In the genomic region with DNA sequence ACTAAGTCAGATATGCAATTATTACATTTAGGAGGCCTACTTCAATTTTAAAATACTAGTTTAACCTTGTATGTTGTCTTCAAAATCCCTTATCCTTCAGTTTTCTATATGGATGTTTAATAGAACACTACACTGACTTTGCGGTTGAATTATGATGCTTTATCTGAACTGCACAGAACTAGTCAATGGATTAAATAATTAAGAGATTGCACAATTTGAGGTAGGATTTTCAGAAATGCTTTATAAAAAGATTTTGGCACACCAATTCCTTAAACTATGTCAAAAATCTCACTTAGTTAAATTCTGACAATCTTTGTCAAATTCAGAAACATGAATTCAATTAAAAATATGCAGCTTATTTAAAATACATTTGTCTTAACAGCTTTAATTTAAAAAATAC, we compare ENCODE assay signal across 12 cellular contexts. TPM values are rescaled to one million over a fixed set of nuclear protein-coding genes. Genes with fewer than 3 reads are reported as not detected.
DNase-seq lines count a peak whose midpoint lies in the region; TF ChIP-seq lines count a peak whose summit lies in the region.
"Had no signal": no experiment of that assay in that cellular context is flagged by ENCODE, and none has a peak within 500 bp of the region (broad histone marks: within the 10 kb centered on the region; RNA-seq: fewer than 3 reads in every experiment).

No MANE protein-coding gene starts in this region.

- H3K27me3 Mint-ChIP-seq in type B pancreatic cell = no peaks in the 10 kb centered on the region

- peaks cover 24% of the 10 kb centered on the region for H3K4me1 Mint-ChIP-seq in type B pancreatic cell (ENCODE audit: unreplicated experiment)

- H3K27ac Mint-ChIP-seq in type B pancreatic cell = peak overlapping the region; percentile 52

- H3K36me3 ChIP-seq in left ventricle myocardium inferior = peaks cover 13% of the 10 kb centered on the region
- H3K36me3 ChIP-seq in breast epithelium = peaks cover 7% of the 10 kb centered on the region
- H3K36me3 ChIP-seq in muscle layer of duodenum (ENCODE audit: control insufficient read depth in 1 of 2, insufficient read depth in 2 of 2, low read length in 2 of 2) = peaks cover 4 to 9% of the 10 kb centered on the region in 2 donors
- H3K36me3 ChIP-seq: prostate gland, thoracic aorta had no signal

- no peak for DNase-seq in left ventricle myocardium inferior
- no peak for DNase-seq in cardiac septum (ENCODE audit: low spot score)
- no peak for DNase-seq in breast epithelium (ENCODE audit: low spot score in 2 of 2)
- DNase-seq in type B pancreatic cell (ENCODE audit: extremely low spot score, unreplicated experiment) = no peak
- no peak for DNase-seq in NCI-H2171 (lab: John Stamatoyannopoulos, UW)
- DNase-seq in islet precursor cell = no peak
- DNase-seq in cortex of kidney (lab: John Stamatoyannopoulos, UW) = no peak
- DNase-seq: NCI-H446, RPMI8226 had no signal

- H3K4me3 ChIP-seq in left ventricle myocardium inferior = peak overlapping the region; percentile 50
- peak overlapping the region in 2 of 3 donors; percentile 33 to 51 for H3K4me3 ChIP-seq in breast epithelium
- H3K4me3 ChIP-seq in muscle layer of duodenum (ENCODE audit: low read depth in 1 of 2, low read length in 2 of 2) = peak overlapping the region in 1 of 2 donors; percentile 45
- H3K4me3 ChIP-seq: prostate gland had no signal

- H3K27me3 ChIP-seq in left ventricle myocardium inferior (ENCODE audit: low read depth) = no peaks in the 10 kb centered on the region
- H3K27me3 ChIP-seq in breast epithelium = no peaks in the 10 kb centered on the region
- no peaks in the 10 kb centered on the region for H3K27me3 ChIP-seq in muscle layer of duodenum (ENCODE audit: low read depth, low read length)

- H3K9me3 ChIP-seq in left ventricle myocardium inferior (replicated peaks) (no peaks in the 10 kb centered on the region), breast epithelium (no peaks in the 10 kb centered on the region), muscle layer of duodenum (ENCODE audit: control insufficient read depth in 1 of 2, low read length in 2 of 2) (no peaks in the 10 kb centered on the region)
- H3K9me3 ChIP-seq: prostate gland, thoracic aorta had no signal

- H3K4me1 ChIP-seq in left ventricle myocardium inferior (peaks cover 73% of the 10 kb centered on the region), breast epithelium (peaks cover 4 to 20% of the 10 kb centered on the region in 2 donors), muscle layer of duodenum (ENCODE audit: control insufficient read depth in 1 of 2, insufficient read depth in 2 of 2, low read length in 2 of 2) (peaks cover 7 to 29% of the 10 kb centered on the region in 2 donors)

- peaks cover under 1% of the 10 kb centered on the region for H3K36me3 Mint-ChIP-seq in type B pancreatic cell

- no peak for TF ChIP-seq POLR2A in breast epithelium (IDR thresholded peaks at IDR 0.05)

- intact Hi-C loops in left ventricle myocardium inferior (cut with micrococcal nuclease) = no loop called here
- intact Hi-C loops in cardiac septum (cut with DNase I) = no loop called here
- intact Hi-C loops in breast epithelium (cut with DNase I; ENCODE audit: low total_unique reads) = no loop called here

- TF ChIP-seq CTCF in left ventricle myocardium inferior (IDR thresholded peaks at IDR 0.05; ENCODE audit: borderline replicate concordance) (no peak), breast epithelium (IDR thresholded peaks at IDR 0.05) (no peak), type B pancreatic cell (conservative IDR thresholded peaks at IDR 0.05) (no peak)

- H3K4me3 Mint-ChIP-seq in type B pancreatic cell = peak overlapping the region; percentile 71

- no peaks in the 10 kb centered on the region for H3K9me3 Mint-ChIP-seq in type B pancreatic cell

- H3K27ac ChIP-seq in left ventricle myocardium inferior (replicated peaks) = peak overlapping the region; percentile 73
- H3K27ac ChIP-seq in breast epithelium = peak overlapping the region in 1 of 2 donors; percentile 82
- H3K27ac ChIP-seq in muscle layer of duodenum (ENCODE audit: low read length) = peak overlapping the region; percentile 70
- H3K27ac ChIP-seq: prostate gland had no signal

RNA-seq across cellular contexts. Expression of gene ATOSA, which starts 28.1 kb away (rescaled TPM):
- total RNA-seq in left ventricle myocardium inferior (21.8 TPM), cardiac septum (31.5 TPM), breast epithelium (100 to 1,000 TPM; 157 to 215 (median 168) TPM), type B pancreatic cell (ENCODE audit: low replicate concordance) (35.4 and 37.7 TPM in 2 replicates)
